Comparison of ENCODE assay signal across 37 cellular contexts in genomic region chr12:115030017-115030416, GRCh38.
DNase-seq lines count a peak whose midpoint lies in the region; ATAC-seq, FAIRE-seq and TF ChIP-seq lines count a peak whose summit lies in the region.
"Had no signal": no experiment of that assay in that cellular context is flagged by ENCODE, and none has a peak within 500 bp of the region (broad histone marks: within the 10 kb centered on the region; RNA-seq: fewer than 3 reads in every experiment).

No MANE protein-coding gene starts in this region.

- no peak overlapping the region for H3K4me2 ChIP-seq in HepG2 (ENCODE audit: low read depth, low read length)
- H3K4me2 ChIP-seq in trophoblast cell (ENCODE audit: low read length): no peak overlapping the region
- H3K4me2 ChIP-seq: A549; BLaER1; BLaER1 treated with 17β-estradiol and CSF1 and Interleukin-3, amounts not matched to agents 10 nM and 100 nM had no signal

- no peak overlapping the region for H3K4me3 Mint-ChIP-seq in mesothelial cell of epicardium
- H3K4me3 Mint-ChIP-seq in type B pancreatic cell: no peak overlapping the region
- H3K4me3 Mint-ChIP-seq: B cell; CD14-positive monocyte; CD4-positive, alpha-beta T cell; CD4-positive, CD25-positive, alpha-beta regulatory T cell; CD8-positive, alpha-beta memory T cell; CD8-positive, alpha-beta T cell had no signal

- H3K79me2 ChIP-seq in HepG2 (ENCODE audit: insufficient read depth, low read length) (no peaks in the 10 kb centered on the region), trophoblast cell (ENCODE audit: control insufficient read depth, insufficient read depth, low read length, poor library complexity) (no peaks in the 10 kb centered on the region)

- H3K4me3 ChIP-seq in HepG2 (replicated peaks in 1 of 3; ENCODE audit: insufficient read depth in 1 of 3, low read depth in 2 of 3, low read length in 3 of 3) (no peak overlapping the region), right lobe of liver (no peak overlapping the region), trophoblast cell (ENCODE audit: low read depth, low read length) (no peak overlapping the region)
- H3K4me3 ChIP-seq: A549; BLaER1; BLaER1 treated with 17β-estradiol and CSF1 and Interleukin-3, amounts not matched to agents 10 nM and 100 nM had no signal

- no peak overlapping the region for H3K27ac ChIP-seq in HepG2 (ENCODE audit: extremely low read length, insufficient read depth, low read length)
- H3K27ac ChIP-seq in right lobe of liver: no peak overlapping the region
- H3K27ac ChIP-seq in trophoblast cell (ENCODE audit: low read depth, low read length): no peak overlapping the region
- H3K27ac ChIP-seq: 22Rv1; A549; BLaER1; BLaER1 treated with 17β-estradiol and CSF1 and Interleukin-3, amounts not matched to agents 10 nM and 100 nM; C4-2B had no signal

- no peak overlapping the region for H4K91ac ChIP-seq in trophoblast cell (ENCODE audit: low read depth, low read length)

- no TSS peak for BruUV-seq in HepG2 (replicated peaks; lab: Mats Ljungman, UMichigan)

- FAIRE-seq in HepG2 (lab: Jason Lieb, UNC): no peak
- FAIRE-seq: A204.1, A549, D721Med had no signal

- WGBS in HepG2 (ENCODE audit: low lambda C conversion rate): 59% methylated on average over 3 of the region's 3 CpGs
- 100% methylated on average over 2 of the region's 3 CpGs for WGBS in right lobe of liver (ENCODE audit: insufficient coverage, low coverage, low lambda C conversion rate, missing lambda C conversion rate)
- WGBS in trophoblast cell (ENCODE audit: extremely low coverage, insufficient coverage, insufficient read length): no CpG with 5 or more reads among the region's 3 CpGs

- H3K36me3 Mint-ChIP-seq in mesothelial cell of epicardium (peaks cover 63% of the 10 kb centered on the region), type B pancreatic cell (no peaks in the 10 kb centered on the region)
- H3K36me3 Mint-ChIP-seq: CD14-positive monocyte; CD4-positive, alpha-beta memory T cell; CD4-positive, CD25-positive, alpha-beta regulatory T cell; CD8-positive, alpha-beta memory T cell; CD8-positive, alpha-beta T cell had no signal

- no peak for DNase-seq in HepG2 (ENCODE audit: low spot score)
- no peak for DNase-seq in right lobe of liver
- peak; percentile 22 for DNase-seq in islet precursor cell
- no peak for DNase-seq in mesothelial cell of epicardium (ENCODE audit: low spot score in 2 of 2, unreplicated experiment in 2 of 2)
- no peak for DNase-seq in trophoblast cell
- no peak for DNase-seq in type B pancreatic cell (ENCODE audit: extremely low spot score, unreplicated experiment)
- DNase-seq: 8988T; ACHN; AML-193; BE2C; C1 segment of cervical spinal cord; Caco-2; Calu3; CD4-positive, alpha-beta memory T cell; CD4-positive, alpha-beta T cell; CD4-positive, CD25-positive, alpha-beta regulatory T cell; CD8-positive, alpha-beta memory T cell; CD8-positive, alpha-beta T cell; COR-L47; DMS 273 treated with DMSO at 0.1 percent for 48 hours; DMS153; DMS53; DMS79; DMS79 treated with DMSO at 0.1 percent for 48 hours; DND-41; EL had no signal

- H4K20me1 ChIP-seq in HepG2 (ENCODE audit: insufficient read depth, low read length): no peaks in the 10 kb centered on the region
- H4K20me1 ChIP-seq: BLaER1; BLaER1 treated with 17β-estradiol and CSF1 and Interleukin-3, amounts not matched to agents 10 nM and 100 nM had no signal

- H3K27me3 Mint-ChIP-seq in mesothelial cell of epicardium (ENCODE audit: low read depth) (no peaks in the 10 kb centered on the region), type B pancreatic cell (no peaks in the 10 kb centered on the region)
- H3K27me3 Mint-ChIP-seq: B cell; CD4-positive, alpha-beta memory T cell; CD4-positive, alpha-beta T cell; CD4-positive, CD25-positive, alpha-beta regulatory T cell; CD8-positive, alpha-beta memory T cell had no signal

- TF ChIP-seq CTCF in HepG2 (CRISPR knock-in tag; IDR thresholded peaks at IDR 0.05): no peak
- TF ChIP-seq CTCF in right lobe of liver (IDR thresholded peaks at IDR 0.05): no peak
- no peak for TF ChIP-seq CTCF in mesothelial cell of epicardium (IDR thresholded peaks at IDR 0.05; ENCODE audit: unreplicated experiment)
- TF ChIP-seq CTCF in type B pancreatic cell (conservative IDR thresholded peaks at IDR 0.05): no peak

- no peak for TF ChIP-seq RAD21 in HepG2 (CRISPR knock-in tag; IDR thresholded peaks at IDR 0.05)

- intact Hi-C loops in HepG2 (cut with micrococcal nuclease; ENCODE audit: unreplicated experiment) (no loop called here), right lobe of liver (cut with DNase I) (no loop called here)

- H3K4me1 Mint-ChIP-seq in mesothelial cell of epicardium (peaks cover 24% of the 10 kb centered on the region), type B pancreatic cell (ENCODE audit: unreplicated experiment) (peaks cover 18% of the 10 kb centered on the region)
- H3K4me1 Mint-ChIP-seq: B cell; CD14-positive monocyte; CD4-positive, alpha-beta memory T cell; CD4-positive, CD25-positive, alpha-beta regulatory T cell; CD8-positive, alpha-beta memory T cell had no signal

- no peak for TF ChIP-seq EP300 in HepG2 (IDR thresholded peaks at IDR 0.05; ENCODE audit: low read depth in 2 of 2, low read length in 2 of 2)
- TF ChIP-seq EP300 in HepG2 (CRISPR knock-in tag; IDR thresholded peaks at IDR 0.05; ENCODE audit: borderline replicate concordance): no peak

- TF ChIP-seq POLR2A in HepG2 (IDR thresholded peaks at IDR 0.05; ENCODE audit: insufficient read depth in 1 of 2, low read depth in 2 of 2, low read length in 2 of 2) (no peak), right lobe of liver (IDR thresholded peaks at IDR 0.05) (no peak)

- peak overlapping the region; percentile 72 for H3K27ac Mint-ChIP-seq in mesothelial cell of epicardium
- no peak overlapping the region for H3K27ac Mint-ChIP-seq in type B pancreatic cell
- H3K27ac Mint-ChIP-seq: B cell; CD14-positive monocyte; CD4-positive, alpha-beta memory T cell; CD4-positive, alpha-beta T cell; CD4-positive, CD25-positive, alpha-beta regulatory T cell; CD8-positive, alpha-beta T cell had no signal

- H3K27me3 ChIP-seq in HepG2 (ENCODE audit: control insufficient read depth in 1 of 2, insufficient read depth in 2 of 2, low read length in 2 of 2): no peaks in the 10 kb centered on the region
- no peaks in the 10 kb centered on the region for H3K27me3 ChIP-seq in right lobe of liver
- no peaks in the 10 kb centered on the region for H3K27me3 ChIP-seq in trophoblast cell (ENCODE audit: insufficient read depth, low read length)
- H3K27me3 ChIP-seq: BE2C; BLaER1; BLaER1 treated with 17β-estradiol and CSF1 and Interleukin-3, amounts not matched to agents 10 nM and 100 nM had no signal

- CTCF ChIA-PET in HepG2 (lab: Yijun Ruan, JAX; ENCODE audit: low intra/inter-chr PET ratio, low total read pairs): no interaction called here

- POLR2A ChIA-PET in HepG2 (lab: Yijun Ruan, JAX): no interaction called here

- H2BK12ac ChIP-seq in trophoblast cell (ENCODE audit: low read length): peak overlapping the region; percentile 4

- H2AK5ac ChIP-seq in trophoblast cell (ENCODE audit: low read length): no peak overlapping the region

- no peak overlapping the region for H2BK120ac ChIP-seq in trophoblast cell (ENCODE audit: insufficient read depth, low read length, poor library complexity)

- H4K12ac ChIP-seq in trophoblast cell (ENCODE audit: low read depth, low read length): no peak overlapping the region

- no peak overlapping the region for H4K8ac ChIP-seq in trophoblast cell (ENCODE audit: low read depth, low read length)

- ATAC-seq in HepG2: no peak
- no peak for ATAC-seq in right lobe of liver
- ATAC-seq in GM19328 (IDR thresholded peaks at IDR 0.05; ENCODE audit: unreplicated experiment): no peak
- no peak for ATAC-seq in activated CD4-positive, CD25-positive, alpha-beta regulatory T cell treated with anti-CD3 and anti-CD28 coated beads, Interleukin-2, amount 50 U/mL, for 24 hours
- ATAC-seq: A549; CD8-positive, alpha-beta T cell had no signal

- no peak overlapping the region for H3K4ac ChIP-seq in trophoblast cell (ENCODE audit: low read depth, low read length)

- H3K18ac ChIP-seq in trophoblast cell (ENCODE audit: low read length): no peak overlapping the region

- H2AFZ ChIP-seq in HepG2 (ENCODE audit: low read length) (no peak overlapping the region), trophoblast cell (ENCODE audit: insufficient read depth, low read length, poor library complexity) (no peak overlapping the region)

- no peaks in the 10 kb centered on the region for H3K4me1 ChIP-seq in HepG2 (ENCODE audit: insufficient read depth, low read length)
- H3K4me1 ChIP-seq in right lobe of liver: no peaks in the 10 kb centered on the region
- peaks cover 7 to 8% of the 10 kb centered on the region in 2 experiments for H3K4me1 ChIP-seq in trophoblast cell (ENCODE audit: control insufficient read depth in 1 of 2, insufficient read depth in 2 of 2, low read length in 2 of 2)
- H3K4me1 ChIP-seq: A549; BE2C; BLaER1; BLaER1 treated with 17β-estradiol and CSF1 and Interleukin-3, amounts not matched to agents 10 nM and 100 nM; Caco-2 had no signal

- H3K9ac ChIP-seq in HepG2 (ENCODE audit: insufficient read depth, low read depth, low read length) (no peak overlapping the region), trophoblast cell (ENCODE audit: low read length) (no peak overlapping the region)
- H3K9ac ChIP-seq: BLaER1; BLaER1 treated with 17β-estradiol and CSF1 and Interleukin-3, amounts not matched to agents 10 nM and 100 nM had no signal

- no peaks in the 10 kb centered on the region for H3K9me3 ChIP-seq in HepG2 (ENCODE audit: low read length)
- H3K9me3 ChIP-seq in right lobe of liver: no peaks in the 10 kb centered on the region
- no peaks in the 10 kb centered on the region for H3K9me3 ChIP-seq in trophoblast cell (ENCODE audit: insufficient read depth, low read depth, low read length)
- H3K9me3 ChIP-seq: A549, BE2C, BLaER1, Caco-2 had no signal

- H3K9me3 Mint-ChIP-seq in mesothelial cell of epicardium (peaks cover 4% of the 10 kb centered on the region), type B pancreatic cell (peaks cover 5% of the 10 kb centered on the region)

- in situ Hi-C loops in HepG2 (cut with HindIII; ENCODE audit: extremely low pct_ligation_motif_present, low pct_unique_long_range_greater_than_20kb): no loop called here

- H3K79me1 ChIP-seq in trophoblast cell (ENCODE audit: low read length): peaks cover 12% of the 10 kb centered on the region

- no peak overlapping the region for H3K14ac ChIP-seq in trophoblast cell (ENCODE audit: low read length)

- no peak overlapping the region for H2BK5ac ChIP-seq in trophoblast cell (ENCODE audit: low read depth, low read length, poor library complexity)

- H3K36me3 ChIP-seq in HepG2 (replicated peaks in 1 of 2; ENCODE audit: control insufficient read depth in 1 of 2, insufficient read depth in 2 of 2, low read length in 2 of 2) (no peaks in the 10 kb centered on the region), right lobe of liver (no peaks in the 10 kb centered on the region), trophoblast cell (ENCODE audit: control insufficient read depth in 1 of 2, insufficient read depth in 2 of 2, low read length in 2 of 2) (no peaks in the 10 kb centered on the region)
- H3K36me3 ChIP-seq: BE2C; BLaER1; BLaER1 treated with 17β-estradiol and CSF1 and Interleukin-3, amounts not matched to agents 10 nM and 100 nM had no signal

- H3K23ac ChIP-seq in trophoblast cell (ENCODE audit: low read length): no peak overlapping the region

TF ChIP-seq in HepG2, 621 proteins besides CTCF, POLR2A, EP300 and RAD21:
- TF ChIP-seq ZNF329 (CRISPR knock-in tag; IDR thresholded peaks at IDR 0.05; ENCODE audit: low read depth) (peak; percentile 93), MYC (CRISPR knock-in tag; IDR thresholded peaks at IDR 0.05; ENCODE audit: borderline replicate concordance) (no peak)
